8 cellular contexts compared by ENCODE assay signal in genomic region chr17:76506408-76507328, GRCh38. TPM values are rescaled to one million over a fixed set of nuclear protein-coding genes. Genes with fewer than 3 reads are reported as not detected.
DNase-seq lines count a peak whose midpoint lies in the region; ATAC-seq and TF ChIP-seq lines count a peak whose summit lies in the region.

No MANE protein-coding gene starts in this region.

- no peaks in the 10 kb centered on the region for H3K9me3 ChIP-seq in heart right ventricle

- H3K4me3 ChIP-seq in heart right ventricle = no peak overlapping the region

- no peaks in the 10 kb centered on the region for H3K27me3 Mint-ChIP-seq in activated naive CD8-positive, alpha-beta T cell treated with anti-CD3 and anti-CD28 coated beads for 36 hours

- H3K36me3 ChIP-seq in heart right ventricle = no peaks in the 10 kb centered on the region

- H3K4me3 Mint-ChIP-seq in activated naive CD8-positive, alpha-beta T cell treated with anti-CD3 and anti-CD28 coated beads for 36 hours = no peak overlapping the region

- H3K27me3 ChIP-seq in heart right ventricle = peaks cover 0 to 9% (median 0%) of the 10 kb centered on the region in 7 donors

- ATAC-seq in GM19043 (IDR thresholded peaks at IDR 0.05; ENCODE audit: low read depth, unreplicated experiment) = peak; percentile 53
- peak; percentile 73 to 91 (median 79) for ATAC-seq in heart right ventricle
- ATAC-seq in HG03571 (IDR thresholded peaks at IDR 0.05; ENCODE audit: unreplicated experiment) = no peak

- H3K4me1 Mint-ChIP-seq in activated naive CD8-positive, alpha-beta T cell treated with anti-CD3 and anti-CD28 coated beads for 36 hours = peaks cover 5% of the 10 kb centered on the region

- WGBS in heart right ventricle, 2 donors = 27 to 30% methylated on average over 24 of the region's 24 CpGs

- intact Hi-C loops in heart right ventricle (cut with DNase I) = loop anchor here in 9 of 10 donors (1.0 to 10.0 kb wide), 7 partner anchors 40 to 204 kb away; partner anchors contain the start of genes QRICH2 (in 4 of the 9) and AANAT (in 3 of the 9)

- no peaks in the 10 kb centered on the region for H3K9me3 Mint-ChIP-seq in activated naive CD8-positive, alpha-beta T cell treated with anti-CD3 and anti-CD28 coated beads for 36 hours

- peak overlapping the region; percentile 69 for H3K27ac Mint-ChIP-seq in activated naive CD8-positive, alpha-beta T cell treated with anti-CD3 and anti-CD28 coated beads for 36 hours

- no peak overlapping the region for H3K27ac ChIP-seq in heart right ventricle

- H3K4me1 ChIP-seq in heart right ventricle = peaks cover 2 to 40% (median 7%) of the 10 kb centered on the region in 9 donors

- TF ChIP-seq CTCF in heart right ventricle (IDR thresholded peaks at IDR 0.05) = peak; percentile 81 to 98 (median 94)

- H3K36me3 Mint-ChIP-seq in activated naive CD8-positive, alpha-beta T cell treated with anti-CD3 and anti-CD28 coated beads for 36 hours = no peaks in the 10 kb centered on the region

- DNase-seq in AG08396 (ENCODE audit: low spot score) (peak; percentile 87), NCI-H1092 (lab: John Stamatoyannopoulos, UW) (peak; percentile 63), T follicular helper cell (ENCODE audit: low read depth) (peak; percentile 80), heart right ventricle (peak; percentile 83 to 87), retina (peak; percentile 92)
- DNase-seq in activated naive CD8-positive, alpha-beta T cell treated with anti-CD3 and anti-CD28 coated beads for 36 hours = peak; percentile 87

RNA-seq across cellular contexts. Expression of gene RHBDF2, which starts 5.4 kb away (rescaled TPM):
- 10 to 100 TPM; 20.7 to 22.2 TPM for total RNA-seq in activated naive CD8-positive, alpha-beta T cell treated with anti-CD3 and anti-CD28 coated beads for 36 hours
- 10 to 100 TPM in 4 of 10 donors, 1 to 10 TPM in 6; 6.5 to 33.1 (median 7.7) TPM for total RNA-seq in heart right ventricle
- 10 to 100 TPM; 13.5 to 27.0 TPM for polyA plus RNA-seq in heart right ventricle

RNA-seq across cellular contexts. Expression of gene CYGB, which starts 30.8 kb away (rescaled TPM):
- total RNA-seq in activated naive CD8-positive, alpha-beta T cell treated with anti-CD3 and anti-CD28 coated beads for 36 hours = under 1 TPM; 0.33 to 0.62 TPM
- 10 to 100 TPM in 9 of 10 donors, 1 to 10 TPM in 1; 9.3 to 50.5 (median 17.9) TPM for total RNA-seq in heart right ventricle
- 10 to 100 TPM; 36.0 to 57.7 TPM for polyA plus RNA-seq in heart right ventricle

RNA-seq across cellular contexts. Expression of gene PRCD, which starts 33.2 kb away (rescaled TPM):
- under 1 TPM; 0.36 to 0.66 TPM for total RNA-seq in activated naive CD8-positive, alpha-beta T cell treated with anti-CD3 and anti-CD28 coated beads for 36 hours
- total RNA-seq in heart right ventricle = 1 to 10 TPM; 1.5 to 5.4 (median 2.4) TPM
- polyA plus RNA-seq in heart right ventricle = 10 to 100 TPM in 1 of 2 donors, 1 to 10 TPM in 1; 3.7 to 17.3 TPM

RNA-seq across cellular contexts. Expression of gene AANAT, which starts 39.3 kb away (rescaled TPM):
- under 1 TPM in 1 of 2 experiments, not detected in 1; 0.36 TPM for total RNA-seq in activated naive CD8-positive, alpha-beta T cell treated with anti-CD3 and anti-CD28 coated beads for 36 hours
- total RNA-seq in heart right ventricle = under 1 TPM in 1 of 10 donors, not detected in 9; 0.98 TPM
- under 1 TPM in 1 of 2 donors, not detected in 1; 0.73 TPM for polyA plus RNA-seq in heart right ventricle

RNA-seq across cellular contexts. Expression of gene UBE2O, which starts 53.7 kb away (rescaled TPM):
- 10 to 100 TPM; 37.7 to 38.4 TPM for total RNA-seq in activated naive CD8-positive, alpha-beta T cell treated with anti-CD3 and anti-CD28 coated beads for 36 hours
- total RNA-seq in heart right ventricle = 10 to 100 TPM; 31.0 to 39.0 (median 36.9) TPM
- 10 to 100 TPM in 1 of 2 donors, 1 to 10 TPM in 1; 9.1 to 22.5 TPM for polyA plus RNA-seq in heart right ventricle

Comparison
In these comparisons a context has a peak if more than half of its experiments do, and no peak if none do; other contexts are left out.
1. RNA of gene CYGB, which starts 30.8 kb away (total RNA-seq): 9.3 to 50.5 TPM in heart right ventricle; 0.33 to 0.62 TPM in activated naive CD8-positive, alpha-beta T cell treated with anti-CD3 and anti-CD28 coated beads for 36 hours; every median in the first group is over 4 times any median in the second.
2. Peak in every context shown above with its lines, with median percentiles within 50 percentile points of each other: DNase-seq.